Comparison of ENCODE assay signal across 8 cellular contexts in genomic region chr19:45591004-45591637, GRCh38. TPM values are rescaled to one million over a fixed set of nuclear protein-coding genes. Genes with fewer than 3 reads are reported as not detected.
DNase-seq lines count a peak whose midpoint lies in the region; FAIRE-seq and TF ChIP-seq lines count a peak whose summit lies in the region.

No MANE protein-coding gene starts in this region.

- CTCF ChIA-PET in endothelial cell of umbilical vein (lab: Charles Lee) (interaction anchor here (0.5 to 2.3 kb wide), 5 partner anchors 40 to 117 kb away, joined by 3 to 41 read pairs (median 4); partner anchors contain the start of gene QPCTL), RWPE1 (lab: Yijun Ruan, JAX) (interaction anchor here (0.6 to 1.5 kb wide), 6 partner anchors 47 to 201 kb away, joined by 3 to 5 read pairs (median 3); partner anchors contain the start of gene QPCTL)

- no peak overlapping the region for H3K18ac ChIP-seq in trophoblast cell (ENCODE audit: low read length)

- H4K12ac ChIP-seq in trophoblast cell (ENCODE audit: low read depth, low read length) = no peak overlapping the region

- H3K27ac Mint-ChIP-seq in T-helper 2 cell treated with Interferon-gamma antibody and Interleukin-4, amounts not matched to agents 5 μg/mL and 100 μg/mL, for 36 hours = no peak overlapping the region

- H4K8ac ChIP-seq in trophoblast cell (ENCODE audit: low read depth, low read length) = no peak overlapping the region

- in situ Hi-C loops in ACHN (cut with HindIII; ENCODE audit: low pct_ligation_motif_present, low pct_unique_long_range_greater_than_20kb, low sequenced_read_pairs) = no loop called here
- in situ Hi-C loops in GM13977 (cut with MboI; ENCODE audit: low pct_unique_long_range_greater_than_20kb, low sequenced_read_pairs, unreplicated experiment) = no loop called here

- H2AK5ac ChIP-seq in trophoblast cell (ENCODE audit: low read length) = no peak overlapping the region

- no peak overlapping the region for H3K4me2 ChIP-seq in endothelial cell of umbilical vein (ENCODE audit: insufficient read depth, low read length)
- no peak overlapping the region for H3K4me2 ChIP-seq in trophoblast cell (ENCODE audit: low read length)

- no peaks in the 10 kb centered on the region for H4K20me1 ChIP-seq in endothelial cell of umbilical vein (replicated peaks; ENCODE audit: control insufficient read depth, extremely low read depth, insufficient read depth, low read length)

- H3K36me3 ChIP-seq in endothelial cell of umbilical vein (ENCODE audit: control insufficient read depth in 2 of 2, extremely low read depth in 1 of 2, insufficient read depth in 2 of 2, low read length in 2 of 2) = peaks cover 2 to 3% of the 10 kb centered on the region in 2 experiments
- no peaks in the 10 kb centered on the region for H3K36me3 ChIP-seq in trophoblast cell (ENCODE audit: control insufficient read depth in 1 of 2, insufficient read depth in 2 of 2, low read length in 2 of 2)

- H3K79me1 ChIP-seq in trophoblast cell (ENCODE audit: low read length) = no peaks in the 10 kb centered on the region

- H3K4ac ChIP-seq in trophoblast cell (ENCODE audit: low read depth, low read length) = no peak overlapping the region

- no peak overlapping the region for H3K14ac ChIP-seq in trophoblast cell (ENCODE audit: low read length)

- H3K4me1 Mint-ChIP-seq in T-helper 2 cell treated with Interferon-gamma antibody and Interleukin-4, amounts not matched to agents 5 μg/mL and 100 μg/mL, for 36 hours (ENCODE audit: low read depth) = peaks cover 8% of the 10 kb centered on the region

- no peak overlapping the region for H2BK120ac ChIP-seq in trophoblast cell (ENCODE audit: insufficient read depth, low read length, poor library complexity)

- H3K23ac ChIP-seq in trophoblast cell (ENCODE audit: low read length) = no peak overlapping the region

- H3K79me2 ChIP-seq in endothelial cell of umbilical vein (ENCODE audit: control insufficient read depth, insufficient read depth, low read length) (peaks cover 37% of the 10 kb centered on the region), trophoblast cell (ENCODE audit: control insufficient read depth, insufficient read depth, low read length, poor library complexity) (no peaks in the 10 kb centered on the region)

- H3K27me3 Mint-ChIP-seq in T-helper 2 cell treated with Interferon-gamma antibody and Interleukin-4, amounts not matched to agents 5 μg/mL and 100 μg/mL, for 36 hours (ENCODE audit: low read depth) = peaks cover 15% of the 10 kb centered on the region

- peak; percentile 14 for DNase-seq in ACHN
- DNase-seq in GM13977 (ENCODE audit: low spot score) = peak; percentile 79
- peak; percentile 37 for DNase-seq in T-helper 2 cell treated with Interferon-gamma antibody and Interleukin-4, amounts not matched to agents 5 μg/mL and 100 μg/mL, for 36 hours (ENCODE audit: low spot score)
- no peak for DNase-seq in endothelial cell of umbilical vein (ENCODE audit: low read depth, low spot score)
- DNase-seq in trophoblast cell = peak; percentile 71 to 85
- DNase-seq in RWPE1 (ENCODE audit: low spot score) = no peak
- no peak for DNase-seq in COLO829 (ENCODE audit: low spot score)
- DNase-seq in urothelium cell line (ENCODE audit: low spot score) = no peak

- H3K4me3 ChIP-seq in endothelial cell of umbilical vein (replicated peaks in 1 of 3; ENCODE audit: insufficient read depth in 1 of 3, low read depth in 1 of 3, low read length in 3 of 3) (no peak overlapping the region), trophoblast cell (ENCODE audit: low read depth, low read length) (peak overlapping the region; percentile 50)

- H2BK12ac ChIP-seq in trophoblast cell (ENCODE audit: low read length) = no peak overlapping the region

- dilution Hi-C loops in endothelial cell of umbilical vein (cut with MboI; ENCODE audit: extremely low pct_ligation_motif_present, low sequenced_read_pairs) = no loop called here

- FAIRE-seq in endothelial cell of umbilical vein (lab: Jason Lieb, UNC) (no peak), urothelium cell line (lab: Jason Lieb, UNC) (no peak)

- no peak overlapping the region for H4K91ac ChIP-seq in trophoblast cell (ENCODE audit: low read depth, low read length)

- TF ChIP-seq CTCF in GM13977 (IDR thresholded peaks at IDR 0.05; ENCODE audit: extremely low read depth, insufficient read depth, missing control alignments) (peak; percentile 62), endothelial cell of umbilical vein (IDR thresholded peaks at IDR 0.05; ENCODE audit: extremely low read depth in 1 of 2, insufficient read depth in 1 of 2, low read depth in 1 of 2, low read length in 2 of 2) (peak; percentile 14 to 42), RWPE1 (conservative IDR thresholded peaks at IDR 0.05; ENCODE audit: low read depth) (no peak)

- no peaks in the 10 kb centered on the region for H3K27me3 ChIP-seq in endothelial cell of umbilical vein (ENCODE audit: control insufficient read depth in 2 of 2, insufficient read depth in 2 of 2, low read length in 2 of 2)
- peaks cover 4% of the 10 kb centered on the region for H3K27me3 ChIP-seq in trophoblast cell (ENCODE audit: insufficient read depth, low read length)

- no peak overlapping the region for H3K27ac ChIP-seq in endothelial cell of umbilical vein (ENCODE audit: insufficient read depth, low read depth, low read length)
- no peak overlapping the region for H3K27ac ChIP-seq in trophoblast cell (ENCODE audit: low read depth, low read length)
- H3K27ac ChIP-seq in RWPE1 = no peak overlapping the region

- no peaks in the 10 kb centered on the region for H3K9me1 ChIP-seq in endothelial cell of umbilical vein (replicated peaks; ENCODE audit: control insufficient read depth, extremely low read depth, insufficient read depth, low read length)

- WGBS in trophoblast cell (ENCODE audit: extremely low coverage, insufficient coverage, insufficient read length) = no CpG with 5 or more reads among the region's 48 CpGs

- peaks cover 20% of the 10 kb centered on the region for H3K4me1 ChIP-seq in endothelial cell of umbilical vein (ENCODE audit: control insufficient read depth, extremely low read depth, insufficient read depth, low read length)
- no peaks in the 10 kb centered on the region for H3K4me1 ChIP-seq in trophoblast cell (ENCODE audit: control insufficient read depth in 1 of 2, insufficient read depth in 2 of 2, low read length in 2 of 2)

- no peaks in the 10 kb centered on the region for H3K36me3 Mint-ChIP-seq in T-helper 2 cell treated with Interferon-gamma antibody and Interleukin-4, amounts not matched to agents 5 μg/mL and 100 μg/mL, for 36 hours (ENCODE audit: low read depth)

- no peak overlapping the region for H3K4me3 Mint-ChIP-seq in T-helper 2 cell treated with Interferon-gamma antibody and Interleukin-4, amounts not matched to agents 5 μg/mL and 100 μg/mL, for 36 hours

- BruUV-seq in endothelial cell of umbilical vein (replicated peaks; lab: Mats Ljungman, UMichigan) = no TSS peak

- H3K9me3 ChIP-seq in endothelial cell of umbilical vein (replicated peaks; ENCODE audit: control insufficient read depth, insufficient read depth, low read length) (no peaks in the 10 kb centered on the region), trophoblast cell (ENCODE audit: insufficient read depth, low read depth, low read length) (peaks cover 9% of the 10 kb centered on the region)

- no peak overlapping the region for H3K9ac ChIP-seq in endothelial cell of umbilical vein (replicated peaks; ENCODE audit: extremely low read depth, insufficient read depth, low read length)
- H3K9ac ChIP-seq in trophoblast cell (ENCODE audit: low read length) = no peak overlapping the region

- H3K9me3 Mint-ChIP-seq in T-helper 2 cell treated with Interferon-gamma antibody and Interleukin-4, amounts not matched to agents 5 μg/mL and 100 μg/mL, for 36 hours = no peaks in the 10 kb centered on the region

- no peak for TF ChIP-seq POLR2A in endothelial cell of umbilical vein (IDR thresholded peaks at IDR 0.05; ENCODE audit: low read depth, low read length)

- POLR2A ChIA-PET in endothelial cell of umbilical vein (lab: Charles Lee) (no interaction called here), RWPE1 (lab: Yijun Ruan, JAX; ENCODE audit: low non-redundant PET) (no interaction called here)

- no peak overlapping the region for H2AFZ ChIP-seq in endothelial cell of umbilical vein (ENCODE audit: low read depth, low read length)
- no peak overlapping the region for H2AFZ ChIP-seq in trophoblast cell (ENCODE audit: insufficient read depth, low read length, poor library complexity)

- intact Hi-C loops in endothelial cell of umbilical vein (cut with micrococcal nuclease) = loop anchor here (5.0 kb wide), 1 partner anchor 101 kb away; the partner anchor contains the start of genes QPCTL and SNRPD2

- no peak overlapping the region for H2BK5ac ChIP-seq in trophoblast cell (ENCODE audit: low read depth, low read length, poor library complexity)

RNA-seq across cellular contexts. Expression of gene OPA3, which starts 6.5 kb away (rescaled TPM):
- total RNA-seq in endothelial cell of umbilical vein = 13.8 and 15.4 TPM in 2 replicates
- 16.0 and 17.1 TPM in 2 replicates for polyA plus RNA-seq in endothelial cell of umbilical vein
- 14.5 and 14.6 TPM in 2 replicates for polyA plus RNA-seq in endothelial cell of umbilical vein (2011; cell fraction: cytosol; rRNA removed)
- 8.3 and 8.4 TPM in 2 replicates for polyA plus RNA-seq in endothelial cell of umbilical vein (2011; cell fraction: nucleus; rRNA removed)
- 7.5 and 9.7 TPM in 2 replicates for polyA plus RNA-seq in endothelial cell of umbilical vein (2012)
- polyA minus RNA-seq in endothelial cell of umbilical vein = 15.8 and 23.6 TPM in 2 replicates
- 3.9 TPM for polyA minus RNA-seq in endothelial cell of umbilical vein (2011; cell fraction: cytosol; rRNA and poly(A)+ RNA removed)
- polyA minus RNA-seq in endothelial cell of umbilical vein (2011; cell fraction: nucleus; rRNA and poly(A)+ RNA removed) = 6.0 and 8.0 TPM in 2 replicates
- 8.4 and 8.8 TPM in 2 replicates for polyA plus RNA-seq in trophoblast cell (2013)

RNA-seq across cellular contexts. Expression of gene GPR4, which starts 10.9 kb away (rescaled TPM):
- 26.7 and 30.3 TPM in 2 replicates for total RNA-seq in endothelial cell of umbilical vein
- polyA plus RNA-seq in endothelial cell of umbilical vein = 13.4 and 17.9 TPM in 2 replicates
- polyA plus RNA-seq in endothelial cell of umbilical vein (2011; cell fraction: cytosol; rRNA removed) = 9.8 and 13.2 TPM in 2 replicates
- polyA plus RNA-seq in endothelial cell of umbilical vein (2011; cell fraction: nucleus; rRNA removed) = 6.1 and 14.3 TPM in 2 replicates
- 13.1 and 37.5 TPM in 2 replicates for polyA plus RNA-seq in endothelial cell of umbilical vein (2012)
- 5.6 and 6.7 TPM in 2 replicates for polyA minus RNA-seq in endothelial cell of umbilical vein
- polyA minus RNA-seq in endothelial cell of umbilical vein (2011; cell fraction: cytosol; rRNA and poly(A)+ RNA removed) = not detected
- polyA minus RNA-seq in endothelial cell of umbilical vein (2011; cell fraction: nucleus; rRNA and poly(A)+ RNA removed) = 3.5 and 6.2 TPM in 2 replicates
- 0.03 TPM in 1 of 2 replicates, not detected in the other for polyA plus RNA-seq in trophoblast cell (2013)

RNA-seq across cellular contexts. Expression of gene EML2, which starts 48.1 kb away (rescaled TPM):
- total RNA-seq in endothelial cell of umbilical vein = 27.4 and 28.9 TPM in 2 replicates
- 23.3 and 23.8 TPM in 2 replicates for polyA plus RNA-seq in endothelial cell of umbilical vein
- polyA plus RNA-seq in endothelial cell of umbilical vein (2011; cell fraction: cytosol; rRNA removed) = 13.7 and 15.6 TPM in 2 replicates
- polyA plus RNA-seq in endothelial cell of umbilical vein (2011; cell fraction: nucleus; rRNA removed) = 88.8 and 100 TPM in 2 replicates
- 17.1 and 22.3 TPM in 2 replicates for polyA plus RNA-seq in endothelial cell of umbilical vein (2012)
- polyA minus RNA-seq in endothelial cell of umbilical vein = 22.2 and 38.8 TPM in 2 replicates
- 28.3 TPM for polyA minus RNA-seq in endothelial cell of umbilical vein (2011; cell fraction: cytosol; rRNA and poly(A)+ RNA removed)
- 18.9 and 24.5 TPM in 2 replicates for polyA minus RNA-seq in endothelial cell of umbilical vein (2011; cell fraction: nucleus; rRNA and poly(A)+ RNA removed)
- 15.0 and 16.5 TPM in 2 replicates for polyA plus RNA-seq in trophoblast cell (2013)

Comparison
In these comparisons a context has a peak if more than half of its experiments do, and no peak if none do; other contexts are left out.
1. DNase-seq: peak in ACHN (single experiment), GM13977 (single experiment), T-helper 2 cell treated with Interferon-gamma antibody and Interleukin-4, amounts not matched to agents 5 μg/mL and 100 μg/mL, for 36 hours (single experiment) and trophoblast cell (2 of 2); none in endothelial cell of umbilical vein (single experiment), RWPE1 (single experiment), COLO829 (single experiment) and urothelium cell line (single experiment).